38 cellular contexts compared by ENCODE assay signal in the genomic region with DNA sequence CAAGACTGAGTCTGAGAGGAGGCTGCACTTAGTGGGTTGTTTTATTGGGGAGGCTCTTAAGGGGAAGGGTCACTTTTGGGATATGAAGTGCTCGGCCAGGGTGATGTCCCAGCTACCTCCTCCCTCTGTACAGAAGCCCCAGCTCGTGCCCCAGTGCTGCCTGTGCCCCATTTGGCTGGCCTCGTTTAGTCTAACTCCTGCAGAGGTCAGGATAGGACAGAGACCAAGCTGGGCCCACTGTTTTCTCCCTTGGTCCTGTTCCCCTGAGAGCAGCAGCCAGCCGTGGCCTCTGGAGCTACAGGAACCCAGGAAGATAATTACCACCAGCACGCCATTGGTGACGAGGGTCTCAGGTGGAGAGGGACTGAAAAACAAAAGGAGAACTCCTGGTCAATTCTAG. TPM values are rescaled to one million over a fixed set of nuclear protein-coding genes. Genes with fewer than 3 reads are reported as not detected.
"Had no signal": no experiment of that assay in that cellular context is flagged by ENCODE, and none has a peak within 500 bp of the region (broad histone marks: within the 10 kb centered on the region; RNA-seq: fewer than 3 reads in every experiment).

No MANE protein-coding gene starts in this region.

- FAIRE-seq: endometrium, endothelial cell of umbilical vein had no signal

- DNase-seq: activated CD4-positive, alpha-beta memory T cell treated with anti-CD3 and anti-CD28 coated beads for 36 hours; activated CD4-positive, alpha-beta T cell treated with anti-CD3 and anti-CD28 coated beads for 36 hours; activated CD4-positive, alpha-beta T cell treated with anti-CD3 and anti-CD28 coated beads, Interleukin-2, amount 10 ng/mL, durations not matched to agents 24 days and 14 days; activated CD4-positive, CD25-positive, alpha-beta regulatory T cell; activated CD4-positive, CD25-positive, alpha-beta regulatory T cell treated with anti-CD3 and anti-CD28 coated beads, Interleukin-2, amount 50 U/mL, for 72 hours; activated CD8-positive, alpha-beta memory T cell treated with anti-CD3 and anti-CD28 coated beads, Interleukin-2, amount 10 ng/mL, durations not matched to agents 7 days and 5 days; activated CD8-positive, alpha-beta memory T cell treated with anti-CD3 and anti-CD28 coated beads, Interleukin-2, amount 50 U/mL, for 4 hours; activated CD8-positive, alpha-beta T cell treated with anti-CD3 and anti-CD28 coated beads, Interleukin-2, amount 10 ng/mL, durations not matched to agents 7 days and 5 days; activated effector memory CD4-positive, alpha-beta T cell treated with anti-CD3 and anti-CD28 coated beads, Interleukin-2, amount 50 U/mL, for 16 hours; activated naive CD4-positive, alpha-beta T cell treated with anti-CD3 and anti-CD28 coated beads for 36 hours; activated naive CD8-positive, alpha-beta T cell treated with anti-CD3 and anti-CD28 coated beads for 36 hours; activated naive CD8-positive, alpha-beta T cell treated with anti-CD3 and anti-CD28 coated beads, Interleukin-2, amount 50 U/mL, for 24 hours; activated T-cell treated with anti-CD3 and anti-CD28 coated beads, Interleukin-2, amount 50 U/mL, for 1 hour; activated T-cell treated with anti-CD3 and anti-CD28 coated beads, Interleukin-2, amount 50 U/mL, for 48 hours; adrenal gland; amygdala; aorta; body of pancreas; central memory CD4-positive, alpha-beta T cell; cerebellar nuclear complex; colonic mucosa; effector CD8-positive, alpha-beta T cell; esophagus squamous epithelium; foreskin melanocyte; head of caudate nucleus; T-helper 1 cell; T-helper 2 cell had no signal

- H3K27ac ChIP-seq: adrenal gland, body of pancreas, colonic mucosa, epithelial cell of prostate, esophagus squamous epithelium, gastroesophageal sphincter had no signal

- ATAC-seq: activated CD4-positive, alpha-beta T cell treated with anti-CD3 and anti-CD28 coated beads for 36 hours; activated CD8-positive, alpha-beta memory T cell treated with anti-CD3 and anti-CD28 coated beads, Interleukin-2, amount 10 ng/mL, durations not matched to agents 7 days and 5 days; activated CD8-positive, alpha-beta T cell treated with anti-CD3 and anti-CD28 coated beads, Interleukin-2, amount 10 ng/mL, durations not matched to agents 7 days and 5 days; activated naive CD8-positive, alpha-beta T cell treated with anti-CD3 and anti-CD28 coated beads, Interleukin-2, amount 50 U/mL, for 24 hours; body of pancreas; gastroesophageal sphincter had no signal

- H3K36me3 ChIP-seq: adrenal gland, colonic mucosa, esophagus squamous epithelium, gastroesophageal sphincter had no signal

- H3K9me3 ChIP-seq: adrenal gland, body of pancreas, colonic mucosa, esophagus squamous epithelium had no signal

- H3K4me3 ChIP-seq: adrenal gland, body of pancreas, colonic mucosa, esophagus squamous epithelium, gastroesophageal sphincter had no signal

- H3K4me1 ChIP-seq: adrenal gland, body of pancreas, colonic mucosa, gastroesophageal sphincter had no signal

- H3K27me3 ChIP-seq: adrenal gland, body of pancreas, colonic mucosa, esophagus squamous epithelium, gastroesophageal sphincter had no signal

RNA-seq across cellular contexts. Expression of gene PLA2G4E, which starts 18.5 kb away (rescaled TPM):
- total RNA-seq: activated CD4-positive, alpha-beta memory T cell treated with anti-CD3 and anti-CD28 coated beads for 36 hours; activated CD4-positive, alpha-beta T cell treated with anti-CD3 and anti-CD28 coated beads for 36 hours; activated CD4-positive, alpha-beta T cell treated with anti-CD3 and anti-CD28 coated beads, Interleukin-2, amount 10 ng/mL, durations not matched to agents 24 days and 14 days; activated CD8-positive, alpha-beta memory T cell treated with anti-CD3 and anti-CD28 coated beads for 36 hours; activated CD8-positive, alpha-beta T cell treated with anti-CD3 and anti-CD28 coated beads, Interleukin-2, amount 10 ng/mL, durations not matched to agents 7 days and 5 days; activated naive CD4-positive, alpha-beta T cell treated with anti-CD3 and anti-CD28 coated beads for 36 hours; activated naive CD8-positive, alpha-beta T cell treated with anti-CD3 and anti-CD28 coated beads for 36 hours; activated T-helper 1 cell treated with anti-CD3 and anti-CD28 coated beads, Interleukin-12 subunit alpha, Interleukin-12 subunit beta, Interleukin-2, Interleukin-4 antibody, amounts not matched to agents 30 ng/mL and 10 ng/mL and 1 ng/mL, durations not matched to agents 14 hours and 24 hours and 36 hours; activated T-helper 2 cell treated with anti-CD3 and anti-CD28 coated beads, Interferon-gamma antibody, Interleukin-2, Interleukin-4, amounts not matched to agents 10 μg/mL and 5 μg/mL and 100 μg/mL, durations not matched to agents 14 hours and 24 hours and 36 hours; aorta; body of pancreas; dermis microvascular lymphatic vessel endothelial cell; endothelial cell of umbilical vein; fibroblast of lung; fibroblast of villous mesenchyme; glomerular endothelial cell had no signal
- polyA plus RNA-seq: aorta, endothelial cell of umbilical vein, fibroblast of lung had no signal
